8 cellular contexts compared by ENCODE assay signal in the genomic region with DNA sequence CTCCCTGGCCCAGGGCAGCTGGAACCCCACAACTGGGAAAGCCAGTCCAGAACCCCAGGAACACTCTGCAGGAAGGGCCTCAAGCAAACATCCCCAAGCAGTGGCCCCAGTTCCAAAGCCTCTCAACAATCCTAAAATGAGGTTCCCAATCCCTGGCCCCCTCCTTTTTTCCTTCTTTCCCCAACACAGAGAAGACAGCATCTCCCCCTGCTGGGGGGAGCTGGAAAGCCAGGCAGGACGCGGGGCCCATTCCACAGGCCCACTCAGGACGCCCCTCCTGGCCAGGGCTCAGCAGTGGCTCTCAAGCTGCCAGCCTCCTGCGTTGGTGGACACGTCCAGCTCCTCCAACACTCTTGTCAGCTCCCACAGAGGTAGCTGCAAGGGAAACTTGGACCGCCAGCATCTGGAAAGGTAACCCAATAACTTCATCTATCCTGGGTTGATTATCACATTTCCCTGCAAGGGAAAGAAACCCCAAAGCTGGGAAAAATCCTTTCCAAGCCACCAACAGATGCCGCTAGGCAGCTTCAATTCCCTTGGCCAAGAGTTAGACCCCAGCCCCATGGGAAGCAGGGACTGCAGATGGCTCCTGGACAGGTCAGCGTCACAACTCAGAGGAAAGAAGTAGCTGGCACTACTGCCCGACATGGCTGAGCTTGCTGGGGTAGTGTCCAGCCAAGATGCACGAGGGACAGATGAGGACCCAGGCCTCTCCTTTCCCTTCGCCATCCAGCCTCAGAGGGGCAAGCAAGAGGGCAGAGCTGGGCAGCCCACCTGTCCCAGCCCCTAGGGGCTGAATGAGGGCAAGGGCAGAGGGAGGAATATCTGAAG. TPM values are rescaled to one million over a fixed set of nuclear protein-coding genes. Genes with fewer than 3 reads are reported as not detected.
DNase-seq lines count a peak whose midpoint lies in the region; ATAC-seq and TF ChIP-seq lines count a peak whose summit lies in the region.

No MANE protein-coding gene starts in this region.

- H3K27me3 Mint-ChIP-seq in activated CD4-positive, alpha-beta memory T cell treated with anti-CD3 and anti-CD28 coated beads, Interleukin-2, amount 10 ng/mL, durations not matched to agents 7 days and 5 days: no peaks in the 10 kb centered on the region

- H3K4me2 ChIP-seq in BLaER1: peak overlapping the region; percentile 99

- ATAC-seq in right cardiac atrium: no peak
- ATAC-seq in HG02642 (IDR thresholded peaks at IDR 0.05; ENCODE audit: poor library complexity, unreplicated experiment): no peak
- ATAC-seq in HG03095 (IDR thresholded peaks at IDR 0.05; ENCODE audit: unreplicated experiment): no peak

- TF ChIP-seq CTCF in HEK293 (tag by site-specific recombination; IDR thresholded peaks at IDR 0.05) (peak; percentile 83), thyroid gland (IDR thresholded peaks at IDR 0.05) (peak; percentile 18 to 65 (median 42))

- H3K4me1 ChIP-seq in BLaER1 (peaks cover 97% of the 10 kb centered on the region), HEK293 (ENCODE audit: control insufficient read depth, insufficient read depth, low read length) (peaks cover 10% of the 10 kb centered on the region), right cardiac atrium (ENCODE audit: control insufficient read depth, insufficient read depth, low read length) (peaks cover 27% of the 10 kb centered on the region), thyroid gland (peaks cover 39 to 59% of the 10 kb centered on the region in 2 donors)

- CTCF ChIA-PET in HEK293 (lab: Yijun Ruan, JAX): interaction anchor here (0.5 to 7.4 kb wide), 36 partner anchors 7 to 491 kb away, joined by 3 to 98 read pairs (median 4); a partner anchor contains a TSS
- CTCF ChIA-PET in activated CD4-positive, alpha-beta memory T cell treated with anti-CD3 and anti-CD28 coated beads, Interleukin-2, amount 10 ng/mL, durations not matched to agents 7 days and 5 days (lab: Charles Lee): interaction anchor here (0.5 to 2.1 kb wide), 12 partner anchors 9 to 172 kb away, joined by 3 to 12 read pairs (median 3); a partner anchor contains a TSS

- TF ChIP-seq POLR2A in thyroid gland (IDR thresholded peaks at IDR 0.05): no peak

- POLR2A ChIA-PET in HEK293 (lab: Yijun Ruan, JAX): interaction anchor here (0.6 to 1.5 kb wide), 8 partner anchors 29 to 172 kb away, joined by 3 to 4 read pairs (median 3); no protein-coding TSS in a partner anchor
- POLR2A ChIA-PET in activated CD4-positive, alpha-beta memory T cell treated with anti-CD3 and anti-CD28 coated beads, Interleukin-2, amount 10 ng/mL, durations not matched to agents 7 days and 5 days (lab: Charles Lee): interaction anchor here (1.5 to 2.3 kb wide), 2 partner anchors 7 to 49 kb away, joined by 3 to 11 read pairs; a partner anchor contains a TSS

- intact Hi-C loops in right cardiac atrium (cut with DNase I): loop anchor here in 1 of 4 donors (10.0 kb wide), 1 partner anchor 101 kb away; a partner anchor contains a TSS
- intact Hi-C loops in thyroid gland (cut with DNase I): no loop called here

- H3K27me3 ChIP-seq in BLaER1: no peaks in the 10 kb centered on the region
- H3K27me3 ChIP-seq in right cardiac atrium (ENCODE audit: control insufficient read depth, insufficient read depth): no peaks in the 10 kb centered on the region
- H3K27me3 ChIP-seq in thyroid gland: no peaks in the 10 kb centered on the region

- peaks cover 90% of the 10 kb centered on the region for H4K20me1 ChIP-seq in BLaER1

- peaks cover 7% of the 10 kb centered on the region for H3K4me1 Mint-ChIP-seq in activated CD4-positive, alpha-beta memory T cell treated with anti-CD3 and anti-CD28 coated beads, Interleukin-2, amount 10 ng/mL, durations not matched to agents 7 days and 5 days

- peak; percentile 22 for DNase-seq in activated CD4-positive, alpha-beta memory T cell treated with anti-CD3 and anti-CD28 coated beads, Interleukin-2, amount 10 ng/mL, durations not matched to agents 7 days and 5 days
- peak; percentile 55 to 75 (median 72) for DNase-seq in right cardiac atrium
- DNase-seq in thyroid gland: peak in 1 of 2 donors; percentile 27
- no peak for DNase-seq in DMS79 treated with DMSO at 0.1 percent for 48 hours (lab: John Stamatoyannopoulos, UW)

- H3K9me3 ChIP-seq in BLaER1 (no peaks in the 10 kb centered on the region), HEK293 (ENCODE audit: control insufficient read depth, insufficient read depth, low read depth, low read length) (no peaks in the 10 kb centered on the region), right cardiac atrium (ENCODE audit: control insufficient read depth, low read length) (no peaks in the 10 kb centered on the region), thyroid gland (no peaks in the 10 kb centered on the region)

- H3K36me3 Mint-ChIP-seq in activated CD4-positive, alpha-beta memory T cell treated with anti-CD3 and anti-CD28 coated beads, Interleukin-2, amount 10 ng/mL, durations not matched to agents 7 days and 5 days (ENCODE audit: low read depth): peaks cover 3% of the 10 kb centered on the region

- H3K9ac ChIP-seq in BLaER1: peak overlapping the region; percentile 85

- H3K36me3 ChIP-seq in BLaER1 (peaks cover 65% of the 10 kb centered on the region), HEK293 (ENCODE audit: control insufficient read depth in 2 of 2, insufficient read depth in 1 of 2, low read length in 2 of 2) (peaks cover 0 to 33% of the 10 kb centered on the region in 2 experiments; a peak in 2 of 3 replicates), thyroid gland (peaks cover 4 to 8% of the 10 kb centered on the region in 2 donors)

- H3K4me3 ChIP-seq in BLaER1: no peak overlapping the region
- no peak overlapping the region for H3K4me3 ChIP-seq in HEK293 (ENCODE audit: low read depth, low read length)
- no peak overlapping the region for H3K4me3 ChIP-seq in right cardiac atrium (ENCODE audit: low read length)
- no peak overlapping the region for H3K4me3 ChIP-seq in thyroid gland (replicated peaks in 1 of 3)

- peak overlapping the region; percentile 88 for H3K27ac ChIP-seq in BLaER1
- no peak overlapping the region for H3K27ac ChIP-seq in HEK293 (ENCODE audit: extremely low read depth, low read depth, low read length)
- H3K27ac ChIP-seq in right cardiac atrium (ENCODE audit: low read length): no peak overlapping the region
- H3K27ac ChIP-seq in thyroid gland: no peak overlapping the region

- 46% methylated on average over 11 of the region's 11 CpGs for WGBS in right cardiac atrium
- 59 to 61% methylated on average over 11 of the region's 11 CpGs for WGBS in thyroid gland, 2 donors

- no peak overlapping the region for H3K27ac Mint-ChIP-seq in activated CD4-positive, alpha-beta memory T cell treated with anti-CD3 and anti-CD28 coated beads, Interleukin-2, amount 10 ng/mL, durations not matched to agents 7 days and 5 days

- no peak overlapping the region for H3K4me3 Mint-ChIP-seq in activated CD4-positive, alpha-beta memory T cell treated with anti-CD3 and anti-CD28 coated beads, Interleukin-2, amount 10 ng/mL, durations not matched to agents 7 days and 5 days

- H3K9me3 Mint-ChIP-seq in activated CD4-positive, alpha-beta memory T cell treated with anti-CD3 and anti-CD28 coated beads, Interleukin-2, amount 10 ng/mL, durations not matched to agents 7 days and 5 days: no peaks in the 10 kb centered on the region

TF ChIP-seq in HEK293, 187 proteins besides CTCF, POLR2A, EP300 and RAD21 (continues in another document):
- TF ChIP-seq ZNF2 (tag by site-specific recombination; IDR thresholded peaks at IDR 0.05) (no peak), ZNF501 (tag by site-specific recombination; IDR thresholded peaks at IDR 0.05) (no peak), ZNF239 (tag by site-specific recombination; IDR thresholded peaks at IDR 0.05) (no peak), ZNF629 (tag by site-specific recombination; IDR thresholded peaks at IDR 0.05) (no peak)
- TF ChIP-seq, protein P1, sequence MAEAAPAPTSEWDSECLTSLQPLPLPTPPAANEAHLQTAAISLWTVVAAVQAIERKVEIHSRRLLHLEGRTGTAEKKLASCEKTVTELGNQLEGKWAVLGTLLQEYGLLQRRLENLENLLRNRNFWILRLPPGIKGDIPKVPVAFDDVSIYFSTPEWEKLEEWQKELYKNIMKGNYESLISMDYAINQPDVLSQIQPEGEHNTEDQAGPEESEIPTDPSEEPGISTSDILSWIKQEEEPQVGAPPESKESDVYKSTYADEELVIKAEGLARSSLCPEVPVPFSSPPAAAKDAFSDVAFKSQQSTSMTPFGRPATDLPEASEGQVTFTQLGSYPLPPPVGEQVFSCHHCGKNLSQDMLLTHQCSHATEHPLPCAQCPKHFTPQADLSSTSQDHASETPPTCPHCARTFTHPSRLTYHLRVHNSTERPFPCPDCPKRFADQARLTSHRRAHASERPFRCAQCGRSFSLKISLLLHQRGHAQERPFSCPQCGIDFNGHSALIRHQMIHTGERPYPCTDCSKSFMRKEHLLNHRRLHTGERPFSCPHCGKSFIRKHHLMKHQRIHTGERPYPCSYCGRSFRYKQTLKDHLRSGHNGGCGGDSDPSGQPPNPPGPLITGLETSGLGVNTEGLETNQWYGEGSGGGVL (tag by site-specific recombination; IDR thresholded peaks at IDR 0.05): no peak

RNA-seq across cellular contexts. Expression of a gene that starts 7.6 kb away (rescaled TPM):
- total RNA-seq in activated CD4-positive, alpha-beta memory T cell treated with anti-CD3 and anti-CD28 coated beads, Interleukin-2, amount 10 ng/mL, durations not matched to agents 7 days and 5 days: 10 to 100 TPM; 42.2 to 42.7 TPM
- 10 to 100 TPM; 47.9 to 89.2 (median 74.4) TPM for total RNA-seq in right cardiac atrium
- 72.4 TPM for polyA plus RNA-seq in right cardiac atrium
- total RNA-seq in thyroid gland: 100 to 1,000 TPM in 2 of 4 donors, 10 to 100 TPM in 2; 69.5 to 142 (median 107) TPM

RNA-seq across cellular contexts. Expression of a gene that starts 25.9 kb away (rescaled TPM):
- total RNA-seq in activated CD4-positive, alpha-beta memory T cell treated with anti-CD3 and anti-CD28 coated beads, Interleukin-2, amount 10 ng/mL, durations not matched to agents 7 days and 5 days: 10 to 100 TPM; 13.4 to 13.5 TPM
- 1 to 10 TPM in 1 of 4 donors, under 1 TPM in 3; 0.47 to 1.4 (median 0.76) TPM for total RNA-seq in right cardiac atrium
- polyA plus RNA-seq in right cardiac atrium: 0.38 TPM
- total RNA-seq in thyroid gland: 1 to 10 TPM in 1 of 4 donors, under 1 TPM in 3; 0.20 to 1.1 (median 0.30) TPM

RNA-seq across cellular contexts. Expression of a gene that starts 45.3 kb away (rescaled TPM):
- 10 to 100 TPM; 19.3 to 19.9 TPM for total RNA-seq in activated CD4-positive, alpha-beta memory T cell treated with anti-CD3 and anti-CD28 coated beads, Interleukin-2, amount 10 ng/mL, durations not matched to agents 7 days and 5 days
- total RNA-seq in right cardiac atrium: 10 to 100 TPM; 31.9 to 46.9 (median 38.5) TPM
- polyA plus RNA-seq in right cardiac atrium: 71.4 TPM
- 100 to 1,000 TPM in 2 of 4 donors, 10 to 100 TPM in 2; 41.4 to 104 (median 80.8) TPM for total RNA-seq in thyroid gland

RNA-seq across cellular contexts. Expression of a gene that starts 49.3 kb away (rescaled TPM):
- 10 to 100 TPM; 61.1 to 62.8 TPM for total RNA-seq in activated CD4-positive, alpha-beta memory T cell treated with anti-CD3 and anti-CD28 coated beads, Interleukin-2, amount 10 ng/mL, durations not matched to agents 7 days and 5 days
- total RNA-seq in right cardiac atrium (10 to 100 TPM; 44.5 to 54.9 (median 49.3) TPM), thyroid gland (10 to 100 TPM; 41.3 to 47.2 (median 43.8) TPM)
- 35.0 TPM for polyA plus RNA-seq in right cardiac atrium

RNA-seq across cellular contexts. Expression of a gene that starts 54.7 kb away (rescaled TPM):
- under 1 TPM in 1 of 2 experiments, not detected in 1; 0.38 TPM for total RNA-seq in activated CD4-positive, alpha-beta memory T cell treated with anti-CD3 and anti-CD28 coated beads, Interleukin-2, amount 10 ng/mL, durations not matched to agents 7 days and 5 days
- total RNA-seq in right cardiac atrium: 10 to 100 TPM in 2 of 4 donors, 1 to 10 TPM in 2; 5.3 to 11.3 (median 9.7) TPM
- polyA plus RNA-seq in right cardiac atrium: 5.4 TPM
- 1 to 10 TPM; 1.4 to 2.4 (median 1.7) TPM for total RNA-seq in thyroid gland

Comparison
In these comparisons a context has a peak if more than half of its experiments do, and no peak if none do; other contexts are left out.
1. RNA of a gene that starts 25.9 kb away (total RNA-seq): 13.4 to 13.5 TPM in activated CD4-positive, alpha-beta memory T cell treated with anti-CD3 and anti-CD28 coated beads, Interleukin-2, amount 10 ng/mL, durations not matched to agents 7 days and 5 days; 0.47 to 1.4 TPM in right cardiac atrium and 0.20 to 1.1 TPM in thyroid gland; every median in the first group is over 4 times any median in the second.